In genomic region chr17:80481284-80482057, GRCh38 we compare ENCODE assay signal across 15 cellular contexts. TPM values are rescaled to one million over a fixed set of nuclear protein-coding genes. Genes with fewer than 3 reads are reported as not detected.
DNase-seq lines count a peak whose midpoint lies in the region; ATAC-seq, FAIRE-seq and TF ChIP-seq lines count a peak whose summit lies in the region.
"Had no signal": no experiment of that assay in that cellular context is flagged by ENCODE, and none has a peak within 500 bp of the region (broad histone marks: within the 10 kb centered on the region; RNA-seq: fewer than 3 reads in every experiment).

No MANE protein-coding gene starts in this region.

- H3K4me3 Mint-ChIP-seq in H9, result no peak overlapping the region
- H3K4me3 Mint-ChIP-seq: T-cell had no signal

- H2AFZ ChIP-seq in H9 (ENCODE audit: low read length) (no peak overlapping the region), H1 (ENCODE audit: low read length) (no peak overlapping the region)

- no peak for TF ChIP-seq EP300 in H1 (IDR thresholded peaks at IDR 0.05; ENCODE audit: borderline replicate concordance in 1 of 2, low read depth in 2 of 2, low read length in 2 of 2)

- intact Hi-C loops in esophagus squamous epithelium (cut with DNase I), result no loop called here

- no peaks in the 10 kb centered on the region for H3K79me2 ChIP-seq in H9 (ENCODE audit: insufficient read depth, low read length)
- H3K79me2 ChIP-seq in H1 (ENCODE audit: control insufficient read depth in 1 of 2, insufficient read depth in 2 of 2, low read length in 2 of 2), result no peaks in the 10 kb centered on the region

- no peak for FAIRE-seq in H1 (lab: Jason Lieb, UNC)

- no CpG with 5 or more reads among the region's 21 CpGs for whole genome bisulfite sequencing in H9 (ENCODE audit: extremely low coverage, insufficient read length, low lambda C conversion rate)
- WGBS in H1 (ENCODE audit: extremely low coverage in 1 of 2, insufficient coverage in 1 of 2, insufficient read length in 1 of 2, insufficient replicate concordance in 2 of 2, low coverage in 1 of 2, low lambda C conversion rate in 2 of 2, missing lambda C conversion rate in 1 of 2), 2 experiments, result 67% methylated on average over 17 of the region's 21 CpGs; no CpG with 5 or more reads in 1 of the 2 experiments
- 36% methylated on average over 11 of the region's 21 CpGs; no CpG with 5 or more reads in 1 of the 2 donors for WGBS in esophagus squamous epithelium, 2 donors

- DNase-seq in H9 (no peak), NCI-H345 (lab: John Stamatoyannopoulos, UW) (peak; percentile 55), H1 (ENCODE audit: low read depth in 1 of 2, low spot score in 2 of 2) (no peak), putamen (ENCODE audit: low spot score) (peak; percentile 42), esophagus squamous epithelium (lab: John Stamatoyannopoulos, UW) (no peak), cerebellar nuclear complex (lab: John Stamatoyannopoulos, UW) (no peak)
- DNase-seq in stimulated activated naive CD4-positive, alpha-beta T cell treated with Interleukin-2 at 50 U/mL for 16 hours (lab: John Stamatoyannopoulos, UW), result no peak
- DNase-seq: C1 segment of cervical spinal cord, DMS153, MM.1S, NCI-H1105 treated with DMSO at 0.1 percent for 48 hours, NCI-H2227 treated with DMSO at 0.1 percent for 48 hours, T-cell had no signal

- H3K14ac ChIP-seq in H9 (ENCODE audit: insufficient read depth, low read length) (peak overlapping the region; percentile 19; the same call in 1 of the 2 replicates), H1 (ENCODE audit: insufficient read length) (no peak overlapping the region)

- CTCF ChIA-PET in H1 (lab: Charles Lee; ENCODE audit: partially characterized antibody), result interaction anchor here (0.6 to 1.8 kb wide), 7 partner anchors 9 to 505 kb away, joined by 3 to 4 read pairs (median 4); no protein-coding TSS in a partner anchor

- H2BK5ac ChIP-seq in H9 (ENCODE audit: insufficient read length, low read length) (no peak overlapping the region), H1 (ENCODE audit: low read depth, low read length) (peak overlapping the region; percentile 56; the same call in 1 of the 2 replicates)

- no peak overlapping the region for H3T11ph ChIP-seq in H9 (ENCODE audit: low read length)

- H3K36me3 ChIP-seq in H1 (ENCODE audit: control insufficient read depth in 2 of 4, insufficient read depth in 4 of 4, low read length in 3 of 4) (no peaks in the 10 kb centered on the region; a peak in 1 of 8 replicates), esophagus squamous epithelium (no peaks in the 10 kb centered on the region)

- no peak overlapping the region for H2BK12ac ChIP-seq in H9 (ENCODE audit: insufficient read length, low read depth, low read length)
- 0 out of 2 replicates have a peak overlapping the region, but pooled peaks have one; percentile 50 for H2BK12ac ChIP-seq in H1 (ENCODE audit: low read depth, low read length)

- H4K91ac ChIP-seq in H9 (ENCODE audit: insufficient read length, low read depth, low read length) (no peak overlapping the region), H1 (replicated peaks; ENCODE audit: insufficient read length, low read length) (no peak overlapping the region)

- H3K9ac ChIP-seq in H9 (ENCODE audit: extremely low read depth, insufficient read length, low read length) (no peak overlapping the region), H1 (replicated peaks in 1 of 4; ENCODE audit: extremely low read depth in 1 of 4, low read depth in 3 of 4, low read length in 3 of 4) (no peak overlapping the region)

- H2BK15ac ChIP-seq in H9 (ENCODE audit: low read depth, low read length), result no peak overlapping the region
- no peak overlapping the region for H2BK15ac ChIP-seq in H1 (ENCODE audit: low read length)

- H3K4me2 ChIP-seq in H9 (ENCODE audit: insufficient read depth, insufficient read length, low read length) (no peak overlapping the region), H1 (ENCODE audit: insufficient read depth in 1 of 2, low read depth in 2 of 2, low read length in 2 of 2) (no peak overlapping the region)

- H3K79me1 ChIP-seq in H9 (ENCODE audit: insufficient read depth, low read depth, low read length, poor library complexity, severe bottlenecking) (no peaks in the 10 kb centered on the region), H1 (ENCODE audit: low read depth, low read length) (no peaks in the 10 kb centered on the region)

- no peak for TF ChIP-seq CTCF in H9 (conservative IDR thresholded peaks at IDR 0.05)
- TF ChIP-seq CTCF in H1 (IDR thresholded peaks at IDR 0.05; ENCODE audit: control extremely low read depth in 1 of 3, insufficient read depth in 1 of 3, low read depth in 1 of 3, low read length in 3 of 3), result no peak
- no peak for TF ChIP-seq CTCF in esophagus squamous epithelium (IDR thresholded peaks at IDR 0.05)

- H3K56ac ChIP-seq in H9 (ENCODE audit: insufficient read length, low read depth, low read length) (no peak overlapping the region), H1 (replicated peaks; ENCODE audit: insufficient read length, low read depth, low read length) (no peak overlapping the region)

- H3K27ac Mint-ChIP-seq in H9, result no peak overlapping the region
- H3K27ac Mint-ChIP-seq: T-cell had no signal

- H3K9me3 ChIP-seq in H9 (ENCODE audit: control insufficient read depth, low read depth, low read length), result no peaks in the 10 kb centered on the region
- no peaks in the 10 kb centered on the region for H3K9me3 ChIP-seq in H1 (ENCODE audit: insufficient read depth in 2 of 2, low read depth in 1 of 2, low read length in 1 of 2)
- H3K9me3 ChIP-seq in esophagus squamous epithelium, result no peaks in the 10 kb centered on the region

- H2BK120ac ChIP-seq in H9 (ENCODE audit: low read depth, low read length, poor library complexity, severe bottlenecking) (no peak overlapping the region), H1 (replicated peaks; ENCODE audit: low read depth, low read length) (no peak overlapping the region)

- no peak overlapping the region for H3K4ac ChIP-seq in H9 (ENCODE audit: low read depth, low read length)
- no peak overlapping the region for H3K4ac ChIP-seq in H1 (replicated peaks; ENCODE audit: insufficient read length, low read depth, low read length)

- no peak overlapping the region for H3K23ac ChIP-seq in H9 (ENCODE audit: insufficient read length, low read depth, low read length)
- H3K23ac ChIP-seq in H1 (ENCODE audit: insufficient read length), result no peak overlapping the region

- no peaks in the 10 kb centered on the region for H3K36me3 Mint-ChIP-seq in H9 (ENCODE audit: insufficient read depth in 1 of 3, low read depth in 3 of 3)
- H3K36me3 Mint-ChIP-seq: T-cell had no signal

- no peaks in the 10 kb centered on the region; a peak in 1 of 5 replicates for H3K9me3 Mint-ChIP-seq in H9
- H3K9me3 Mint-ChIP-seq: T-cell had no signal

- H2BK20ac ChIP-seq in H9 (ENCODE audit: low read depth, low read length, poor library complexity, severe bottlenecking), result no peak overlapping the region
- H2BK20ac ChIP-seq in H1 (ENCODE audit: low read length), result no peak overlapping the region

- H3K27ac ChIP-seq in H9 (ENCODE audit: insufficient read length, low read depth, low read length), result no peak overlapping the region
- H3K27ac ChIP-seq in H1 (ENCODE audit: low read depth, low read length), result no peak overlapping the region
- H3K27ac ChIP-seq in esophagus squamous epithelium, result no peak overlapping the region
- H3K27ac ChIP-seq: HL-60 had no signal

- POLR2A ChIA-PET in H1 (lab: Charles Lee; ENCODE audit: partially characterized antibody), result interaction anchor here (1.7 kb wide), 1 partner anchor 24 kb away, joined by 4 read pairs; no protein-coding TSS in a partner anchor

- ATAC-seq in HG02798 (IDR thresholded peaks at IDR 0.05; ENCODE audit: poor library complexity, unreplicated experiment), result no peak
- ATAC-seq: T-cell had no signal

- H3K4me1 Mint-ChIP-seq in H9, result peaks cover 21 to 43% of the 10 kb centered on the region in 2 experiments

- no peaks in the 10 kb centered on the region for H4K20me1 ChIP-seq in H9 (ENCODE audit: control insufficient read depth, insufficient read depth, insufficient read length)
- H4K20me1 ChIP-seq in H1 (replicated peaks in 1 of 2; ENCODE audit: control insufficient read depth in 1 of 2, insufficient read depth in 2 of 2, low read length in 2 of 2), result peaks cover 0 to 5% of the 10 kb centered on the region in 2 experiments

- TF ChIP-seq POLR2A in H1 (IDR thresholded peaks at IDR 0.05; ENCODE audit: control extremely low read depth in 1 of 2, low read depth in 2 of 2, low read length in 2 of 2), result no peak
- no peak for TF ChIP-seq POLR2A in esophagus squamous epithelium (IDR thresholded peaks at IDR 0.05)

- peaks cover 85% of the 10 kb centered on the region for H3K27me3 Mint-ChIP-seq in H9 (ENCODE audit: low read depth)

- no peak overlapping the region for H2AK5ac ChIP-seq in H9 (ENCODE audit: insufficient read length, low read length)
- no peak overlapping the region; the same call in none of the 2 replicates for H2AK5ac ChIP-seq in H1 (ENCODE audit: low read depth, low read length)

- H4K5ac ChIP-seq in H9 (ENCODE audit: insufficient read length, low read depth, low read length) (no peak overlapping the region), H1 (ENCODE audit: insufficient read length, low read depth, low read length) (no peak overlapping the region)

- H3K18ac ChIP-seq in H9 (ENCODE audit: insufficient read length, low read depth, low read length) (no peak overlapping the region), H1 (ENCODE audit: extremely low read depth, low read length) (no peak overlapping the region; the same call in 1 of the 2 replicates)

- H3K4me1 ChIP-seq in H9 (ENCODE audit: insufficient read depth, low read length), result no peaks in the 10 kb centered on the region; the same call in 1 of the 2 replicates
- peaks cover 0 to 20% (median 7%) of the 10 kb centered on the region in 4 experiments; a peak in 5 of 7 replicates for H3K4me1 ChIP-seq in H1 (replicated peaks in 1 of 4; ENCODE audit: control insufficient read depth in 3 of 4, insufficient read depth in 4 of 4, low read length in 3 of 4)
- H3K4me1 ChIP-seq in esophagus squamous epithelium, result peaks cover 18 to 26% (median 22%) of the 10 kb centered on the region in 3 donors

- H3K27me3 ChIP-seq in H9 (ENCODE audit: insufficient read depth, low read length) (peaks cover 41% of the 10 kb centered on the region; the same call in 1 of the 2 replicates), H1 (replicated peaks in 1 of 4; ENCODE audit: control insufficient read depth in 3 of 4, extremely low read depth in 1 of 4, insufficient read depth in 3 of 4, low read length in 3 of 4) (peaks cover 45 to 67% (median 61%) of the 10 kb centered on the region in 4 experiments), esophagus squamous epithelium (peaks cover 29 to 100% (median 37%) of the 10 kb centered on the region in 4 donors)

- H4K8ac ChIP-seq in H9 (replicated peaks; ENCODE audit: insufficient read length, low read depth, low read length), result no peak overlapping the region
- H4K8ac ChIP-seq in H1 (ENCODE audit: extremely low read depth, insufficient read depth, low read length), result peak overlapping the region; percentile 36; the same call in 1 of the 2 replicates

- H3K23me2 ChIP-seq in H9 (ENCODE audit: insufficient read length, low read depth, low read length, poor library complexity, severe bottlenecking), result peaks cover 5% of the 10 kb centered on the region
- H3K23me2 ChIP-seq in H1 (ENCODE audit: low read depth, low read length), result peaks cover 11% of the 10 kb centered on the region

- no peak for TF ChIP-seq RAD21 in H1 (IDR thresholded peaks at IDR 0.05 in 1 of 2, conservative IDR thresholded peaks at IDR 0.05 in 1 of 2; ENCODE audit: low read depth in 2 of 2, low read length in 2 of 2)

- H3K4me3 ChIP-seq in H1 (ENCODE audit: extremely low read depth in 1 of 4, insufficient read depth in 2 of 4, low read depth in 3 of 4, low read length in 4 of 4), result no peak overlapping the region
- no peak overlapping the region for H3K4me3 ChIP-seq in esophagus squamous epithelium

RNA-seq across cellular contexts. Expression of gene NPTX1, which starts 5.1 kb away (rescaled TPM):
- 20.5 and 20.8 TPM in 2 replicates for total RNA-seq in H9 (2021)
- 12.0 and 14.8 TPM in 2 replicates for total RNA-seq in H1 (2021; fragmentation: NEBNext Ultra II Directional; extraction: Animal tissue kit (Norgen Biotek cat#: 25700))
- polyA plus RNA-seq in H1 (2011; rRNA removed), result 17.9 and 35.0 TPM in 2 replicates
- polyA plus RNA-seq in H1 (2011; cell fraction: cytosol; rRNA removed), result 23.1 TPM
- 54.8 TPM for polyA plus RNA-seq in H1 (2011; cell fraction: nucleus; rRNA removed)
- polyA plus RNA-seq in H1 (2012, experiment 1 of 2), result 10.6 to 21.0 TPM (median 15.1 TPM) in 4 replicates
- 7.3 TPM for polyA plus RNA-seq in H1 (2012, experiment 2 of 2)
- polyA plus RNA-seq in H1 (2013, experiment 1 of 2), result 3.9 TPM
- polyA plus RNA-seq in H1 (2013, experiment 2 of 2), result 3.1 TPM
- 12.1 and 20.6 TPM in 2 replicates for polyA minus RNA-seq in H1 (2011; rRNA and poly(A)+ RNA removed)
- 21.1 TPM for polyA minus RNA-seq in H1 (2011; cell fraction: cytosol; rRNA and poly(A)+ RNA removed)
- 22.5 TPM for polyA minus RNA-seq in H1 (2011; cell fraction: nucleus; rRNA and poly(A)+ RNA removed)
- total RNA-seq in esophagus squamous epithelium, result under 1 TPM in 2 of 4 donors, not detected in 2; under 0.01 to 0.15 TPM

Comparison
In these comparisons a context has a peak if more than half of its experiments do, and no peak if none do; other contexts are left out.
1. DNase-seq: peak in NCI-H345 (single experiment) and putamen (single experiment); none in H9 (single experiment), H1 (0 of 2), esophagus squamous epithelium (single experiment), cerebellar nuclear complex (0 of 2) and stimulated activated naive CD4-positive, alpha-beta T cell treated with Interleukin-2 at 50 U/mL for 16 hours (single experiment).
2. RNA of gene NPTX1, which starts 5.1 kb away (total RNA-seq): 20.5 to 20.8 TPM in H9 and 12.0 to 14.8 TPM in H1; under 0.01 to 0.15 TPM in esophagus squamous epithelium; every median in the first group is over 10 times any median in the second.